Comparison of ENCODE assay signal across 5 cellular contexts in genomic region chr9:131001021-131001420, GRCh38.
"Had no signal": no experiment of that assay in that cellular context is flagged by ENCODE, and none has a peak within 500 bp of the region (broad histone marks: within the 10 kb centered on the region; RNA-seq: fewer than 3 reads in every experiment).

No MANE protein-coding gene starts in this region.

- H3K27ac ChIP-seq: HL-60 had no signal

- H2AFZ ChIP-seq: GM23338 had no signal

- DNase-seq: H9, HCEC 1CT had no signal

- H3K4me3 ChIP-seq: GM23338 had no signal

- ATAC-seq: GM23338, HepG2 had no signal

- H3K4me2 ChIP-seq: GM23338 had no signal
